8 cellular contexts compared by ENCODE assay signal in the genomic region with DNA sequence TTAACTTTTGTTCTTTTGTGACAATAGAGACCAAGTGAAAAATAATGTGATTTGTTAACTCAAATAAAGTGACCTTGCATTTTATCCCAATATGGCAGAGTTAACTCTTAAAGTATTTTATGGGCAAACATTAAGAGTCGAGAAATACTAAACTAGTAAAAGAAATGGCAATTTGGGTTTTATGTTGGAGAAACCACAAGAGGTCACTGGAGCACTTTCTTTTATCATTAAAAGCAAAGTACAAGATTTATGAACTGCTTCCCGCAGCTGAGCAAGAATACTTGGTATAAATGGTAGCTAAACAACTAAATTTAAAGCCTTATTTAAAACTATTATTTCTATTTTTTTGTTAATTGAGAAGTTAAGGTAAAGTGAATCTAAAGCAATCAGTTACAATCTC. TPM values are rescaled to one million over a fixed set of nuclear protein-coding genes. Genes with fewer than 3 reads are reported as not detected.
A peak's percentile ranks its signal among the peaks of the same experiment; 100 is the strongest.
DNase-seq lines count a peak whose midpoint lies in the region; ATAC-seq and TF ChIP-seq lines count a peak whose summit lies in the region.

No MANE protein-coding gene starts in this region.

- TF ChIP-seq CTCF in GM12864 (IDR thresholded peaks at IDR 0.05; ENCODE audit: low read depth, low read length, missing control alignments), result peak; percentile 13
- peak; percentile 44 for TF ChIP-seq CTCF in psoas muscle (IDR thresholded peaks at IDR 0.05)

- H3K9me3 Mint-ChIP-seq in immature natural killer cell, result no peaks in the 10 kb centered on the region

- H3K27ac Mint-ChIP-seq in immature natural killer cell, result no peak overlapping the region

- ATAC-seq in psoas muscle (no peak), GM19324 (IDR thresholded peaks at IDR 0.05; ENCODE audit: low FRiP score, unreplicated experiment) (no peak)

- no peaks in the 10 kb centered on the region for H3K4me1 Mint-ChIP-seq in immature natural killer cell

- H3K36me3 ChIP-seq in psoas muscle (ENCODE audit: insufficient read depth in 1 of 2, low read depth in 1 of 2), result no peaks in the 10 kb centered on the region

- H3K4me1 ChIP-seq in psoas muscle, result no peaks in the 10 kb centered on the region

- no peak for TF ChIP-seq POLR2A in erythroblast (IDR thresholded peaks at IDR 0.05; ENCODE audit: low read length)

- no peak overlapping the region for H3K27ac ChIP-seq in psoas muscle

- H3K27me3 ChIP-seq in psoas muscle (ENCODE audit: insufficient read depth in 3 of 3, low read length in 2 of 3), result no peaks in the 10 kb centered on the region

- H3K4me3 Mint-ChIP-seq in immature natural killer cell, result no peak overlapping the region

- DNase-seq in GM12864 (ENCODE audit: low read depth) (no peak), NCI-H460 (ENCODE audit: extremely low read depth, low read depth) (peak; percentile 16), erythroblast (lab: John Stamatoyannopoulos, UW) (peak; percentile 48 to 63), psoas muscle (no peak), immature natural killer cell (no peak), cortex of kidney (lab: John Stamatoyannopoulos, UW) (no peak)
- no peak for DNase-seq in activated CD4-positive, alpha-beta T cell treated with anti-CD3 and anti-CD28 coated beads, Interleukin-2, amount 50 U/mL, for 1 hour

- intact Hi-C loops in psoas muscle (cut with DNase I), result no loop called here

- H3K27me3 Mint-ChIP-seq in immature natural killer cell (ENCODE audit: low read depth in 3 of 3), result peaks cover 0 to 3% (median 0%) of the 10 kb centered on the region in 3 donors

- no peaks in the 10 kb centered on the region for H3K36me3 Mint-ChIP-seq in immature natural killer cell

- 15 to 20% (median 19%) methylated on average over 2 of the region's 2 CpGs for WGBS in psoas muscle, 3 donors

- no peak overlapping the region for H3K4me3 ChIP-seq in GM12864 (ENCODE audit: low read depth, low read length)
- no peak overlapping the region for H3K4me3 ChIP-seq in psoas muscle

- no peaks in the 10 kb centered on the region for H3K9me3 ChIP-seq in psoas muscle

RNA-seq across cellular contexts. Expression of gene MCM9, which starts 33.5 kb away (rescaled TPM):
- 6.1 and 7.5 TPM in 2 replicates for total RNA-seq in NCI-H460 (2014; rRNA removed; shearing (Covaris generic))
- 10.7 and 14.4 TPM in 2 replicates for polyA plus RNA-seq in NCI-H460 (2014; cell fraction: nucleus; rRNA removed)
- 1 to 10 TPM; 4.6 to 5.6 (median 5.0) TPM for total RNA-seq in psoas muscle
- polyA plus RNA-seq in psoas muscle, result 1 to 10 TPM; 1.6 to 2.6 (median 2.4) TPM
- polyA plus RNA-seq in immature natural killer cell, result 10 to 100 TPM; 15.3 to 23.7 (median 16.8) TPM

Comparison
In these comparisons a context has a peak if more than half of its experiments do, and no peak if none do; other contexts are left out.
1. DNase-seq: peak in NCI-H460 (single experiment) and erythroblast (2 of 2); none in GM12864 (single experiment), psoas muscle (0 of 2), immature natural killer cell (0 of 3), activated CD4-positive, alpha-beta T cell treated with anti-CD3 and anti-CD28 coated beads, Interleukin-2, amount 50 U/mL, for 1 hour (single experiment) and cortex of kidney (single experiment).